ENCODE assay signal across 28 cellular contexts in the genomic region with DNA sequence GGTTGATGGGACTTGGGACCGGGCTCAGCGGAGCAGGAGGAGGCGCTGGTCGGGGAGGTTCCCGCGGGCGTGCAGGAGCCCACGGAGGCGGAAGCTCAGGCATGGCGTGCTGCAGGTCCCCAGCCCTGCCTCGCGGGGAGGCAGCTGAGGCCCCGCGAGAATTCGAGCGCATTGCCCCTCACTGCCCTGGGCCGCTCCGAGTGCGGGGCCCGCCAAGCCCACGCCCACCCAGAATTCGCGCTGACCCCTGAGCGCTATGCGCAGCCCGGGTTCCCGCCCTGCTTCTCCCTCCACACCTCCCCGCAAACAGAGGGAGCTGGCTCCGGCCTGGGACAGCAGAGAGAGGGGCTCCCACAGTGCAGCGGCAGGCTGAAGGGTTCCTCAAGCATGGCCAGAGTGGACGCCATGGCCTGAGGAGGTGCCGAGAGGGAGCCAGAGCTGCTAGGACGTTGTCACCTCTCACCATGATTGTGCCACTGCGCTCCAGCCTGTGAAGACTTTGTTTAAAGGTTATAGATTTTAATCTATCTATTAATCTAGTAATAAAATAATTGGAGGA.
"Had no signal": no experiment of that assay in that cellular context is flagged by ENCODE, and none has a peak within 500 bp of the region (broad histone marks: within the 10 kb centered on the region; RNA-seq: fewer than 3 reads in every experiment).

No MANE protein-coding gene starts in this region.

- H3K27me3 ChIP-seq: adrenal gland, body of pancreas, colonic mucosa, esophagus squamous epithelium, gastroesophageal sphincter had no signal

- H3K9me3 ChIP-seq: adrenal gland, body of pancreas, colonic mucosa had no signal

- H3K27ac ChIP-seq: adrenal gland, body of pancreas, colonic mucosa, epithelial cell of prostate, esophagus squamous epithelium, gastroesophageal sphincter, WERI-Rb-1 had no signal

- H3K4me3 Mint-ChIP-seq: activated B cell treated with CpG ODN at 0.5 μM for 24 hours; activated CD8-positive, alpha-beta T cell treated with anti-CD3 and anti-CD28 coated beads for 36 hours; activated naive CD4-positive, alpha-beta T cell treated with anti-CD3 and anti-CD28 coated beads for 36 hours; activated T-cell treated with anti-CD3 and anti-CD28 coated beads, Interleukin-2, amount 50 U/mL, for 4 hours; activated T-helper 17 cell treated with anti-CD3 and anti-CD28 coated beads, Interleukin-2, amount 50 U/mL, for 72 hours; T-helper 17 cell; T-helper 2 cell treated with Interferon-gamma antibody and Interleukin-4, amounts not matched to agents 5 μg/mL and 100 μg/mL, for 36 hours had no signal

- H3K4me3 ChIP-seq: adrenal gland, body of pancreas, colonic mucosa, esophagus squamous epithelium, gastroesophageal sphincter had no signal

- H3K4me1 ChIP-seq: adrenal gland, body of pancreas, colonic mucosa, esophagus squamous epithelium, gastroesophageal sphincter had no signal

- H3K4me1 Mint-ChIP-seq: activated B cell treated with CpG ODN at 0.5 μM for 24 hours; activated T-helper 17 cell treated with anti-CD3 and anti-CD28 coated beads, Interleukin-2, amount 50 U/mL, for 72 hours; T-helper 17 cell had no signal

- H3K27ac Mint-ChIP-seq: activated B cell treated with CpG ODN at 0.5 μM for 24 hours; activated CD8-positive, alpha-beta T cell treated with anti-CD3 and anti-CD28 coated beads for 36 hours; activated naive CD4-positive, alpha-beta T cell treated with anti-CD3 and anti-CD28 coated beads for 36 hours; activated naive CD4-positive, alpha-beta T cell treated with anti-CD3 and anti-CD28 coated beads, Interleukin-2, amount 50 U/mL, for 72 hours; activated T-helper 17 cell treated with anti-CD3 and anti-CD28 coated beads, Interleukin-2, amount 50 U/mL, for 72 hours; T-helper 17 cell; T-helper 2 cell treated with Interferon-gamma antibody and Interleukin-4, amounts not matched to agents 5 μg/mL and 100 μg/mL, for 36 hours had no signal

- H3K27me3 Mint-ChIP-seq: activated B cell treated with CpG ODN at 0.5 μM for 24 hours; activated CD8-positive, alpha-beta T cell treated with anti-CD3 and anti-CD28 coated beads for 36 hours; activated T-helper 17 cell treated with anti-CD3 and anti-CD28 coated beads, Interleukin-2, amount 50 U/mL, for 72 hours; T-helper 17 cell had no signal

- DNase-seq: activated B cell treated with CpG ODN at 0.5 μM for 24 hours; activated CD4-positive, alpha-beta T cell treated with anti-CD3 and anti-CD28 coated beads for 48 hours; activated CD4-positive, alpha-beta T cell treated with anti-CD3 and anti-CD28 coated beads, Interleukin-2, amount 50 U/mL, for 1 hour; activated CD4-positive, alpha-beta T cell treated with anti-CD3 and anti-CD28 coated beads, Interleukin-2, amount 50 U/mL, for 48 hours; activated CD8-positive, alpha-beta memory T cell treated with anti-CD3 and anti-CD28 coated beads for 24 hours; activated CD8-positive, alpha-beta T cell treated with anti-CD3 and anti-CD28 coated beads for 36 hours; activated effector memory CD4-positive, alpha-beta T cell treated with Interleukin-2 at 50 U/mL for 16 hours; activated gamma-delta T cell treated with Interleukin-2 at 50 U/mL for 16 hours; activated naive CD4-positive, alpha-beta T cell treated with anti-CD3 and anti-CD28 coated beads for 36 hours; activated T-cell treated with anti-CD3 and anti-CD28 coated beads, Interleukin-2, amount 50 U/mL, for 4 hours; adrenal gland; amygdala; aorta; body of pancreas; colonic mucosa; effector CD8-positive, alpha-beta T cell; esophagus squamous epithelium; foreskin melanocyte; T-helper 1 cell; T-helper 17 cell; T1000; WERI-Rb-1 had no signal

- H3K36me3 ChIP-seq: adrenal gland, colonic mucosa, esophagus squamous epithelium, gastroesophageal sphincter, WERI-Rb-1 had no signal

- ATAC-seq: activated CD4-positive, CD25-positive, alpha-beta regulatory T cell treated with anti-CD3 and anti-CD28 coated beads, Interleukin-2, amount 50 U/mL, for 24 hours; activated CD8-positive, alpha-beta T cell treated with anti-CD3 and anti-CD28 coated beads for 36 hours; activated naive CD4-positive, alpha-beta T cell treated with anti-CD3 and anti-CD28 coated beads, Interleukin-2, amount 50 U/mL, for 72 hours; activated T-cell treated with anti-CD3 and anti-CD28 coated beads, Interleukin-2, amount 50 U/mL, for 4 hours; activated T-helper 17 cell treated with anti-CD3 and anti-CD28 coated beads, Interleukin-2, amount 50 U/mL, for 72 hours; body of pancreas; gastroesophageal sphincter; T-helper 17 cell had no signal
